28 cellular contexts compared by ENCODE assay signal in genomic region chr1:209227941-209228340, GRCh38.
DNase-seq lines count a peak whose midpoint lies in the region; ATAC-seq, FAIRE-seq and TF ChIP-seq lines count a peak whose summit lies in the region.
"Had no signal": no experiment of that assay in that cellular context is flagged by ENCODE, and none has a peak within 500 bp of the region (broad histone marks: within the 10 kb centered on the region; RNA-seq: fewer than 3 reads in every experiment).

No MANE protein-coding gene starts in this region.

- no peak overlapping the region for H3K27ac ChIP-seq in GM23338 (ENCODE audit: low read depth)
- H3K27ac ChIP-seq in HUES64 (ENCODE audit: low read depth, low read length): peak overlapping the region; percentile 12; the same call in 1 of the 2 replicates
- no peak overlapping the region for H3K27ac ChIP-seq in endodermal cell (ENCODE audit: low read depth, low read length)
- H3K27ac ChIP-seq in pancreas: no peak overlapping the region
- no peak overlapping the region for H3K27ac ChIP-seq in breast epithelium
- H3K27ac ChIP-seq: BLaER1 had no signal

- H4K20me1 ChIP-seq in GM23338 (replicated peaks; ENCODE audit: insufficient read depth): no peaks in the 10 kb centered on the region
- H4K20me1 ChIP-seq: BLaER1 had no signal

- H3F3A ChIP-seq in GM23338 (replicated peaks; ENCODE audit: low read depth): no peaks in the 10 kb centered on the region

- TF ChIP-seq POLR2A in breast epithelium (IDR thresholded peaks at IDR 0.05): no peak

- intact Hi-C loops in pancreas (cut with DNase I) (no loop called here), breast epithelium (cut with DNase I; ENCODE audit: low total_unique reads) (no loop called here)

- H3K27me3 Mint-ChIP-seq in GM23338 (ENCODE audit: insufficient read depth, low read depth, poor library complexity): peaks cover 6% of the 10 kb centered on the region
- peaks cover 7% of the 10 kb centered on the region for H3K27me3 Mint-ChIP-seq in endodermal cell (ENCODE audit: insufficient read depth)
- H3K27me3 Mint-ChIP-seq in immature natural killer cell (ENCODE audit: low read depth in 3 of 3): peaks cover 1 to 5% (median 4%) of the 10 kb centered on the region in 3 donors
- H3K27me3 Mint-ChIP-seq: CD4-positive, CD25-positive, alpha-beta regulatory T cell had no signal

- peak overlapping the region; percentile 13; the same call in 1 of the 2 replicates for H3K4me2 ChIP-seq in GM23338
- H3K4me2 ChIP-seq: BLaER1 had no signal

- H3K79me2 ChIP-seq in GM23338 (replicated peaks; ENCODE audit: insufficient read depth): no peaks in the 10 kb centered on the region

- H3K9ac ChIP-seq in HUES64 (ENCODE audit: low read depth, low read length): no peak overlapping the region
- no peak overlapping the region for H3K9ac ChIP-seq in endodermal cell (ENCODE audit: extremely low read depth, low read length, poor library complexity, severe bottlenecking)
- H3K9ac ChIP-seq: BLaER1 had no signal

- H3K4me3 ChIP-seq in GM23338: no peak overlapping the region
- no peak overlapping the region for H3K4me3 ChIP-seq in HUES64 (ENCODE audit: low read length)
- no peak overlapping the region for H3K4me3 ChIP-seq in endodermal cell (ENCODE audit: low read length)
- no peak overlapping the region for H3K4me3 ChIP-seq in pancreas
- no peak overlapping the region for H3K4me3 ChIP-seq in breast epithelium
- H3K4me3 ChIP-seq: BLaER1, GM12878 had no signal

- H3K36me3 Mint-ChIP-seq in GM23338 (ENCODE audit: low read depth): peaks cover 4% of the 10 kb centered on the region; the same call in 2 of the 3 replicates
- no peaks in the 10 kb centered on the region for H3K36me3 Mint-ChIP-seq in endodermal cell (ENCODE audit: low read depth)
- H3K36me3 Mint-ChIP-seq in immature natural killer cell: peaks cover 0 to 4% (median 0%) of the 10 kb centered on the region in 3 donors
- H3K36me3 Mint-ChIP-seq: CD14-positive monocyte; CD4-positive, alpha-beta memory T cell; CD4-positive, CD25-positive, alpha-beta regulatory T cell had no signal

- FAIRE-seq in pancreas (lab: Jason Lieb, UNC): no peak
- FAIRE-seq: A204.1, GM12878, GM12892, GM18507 had no signal

- H3K4me1 ChIP-seq in GM23338 (ENCODE audit: insufficient read depth) (peaks cover 16% of the 10 kb centered on the region), HUES64 (ENCODE audit: insufficient read depth, low read length) (peaks cover 14% of the 10 kb centered on the region), endodermal cell (ENCODE audit: control insufficient read depth, insufficient read depth, low read length) (no peaks in the 10 kb centered on the region), pancreas (no peaks in the 10 kb centered on the region), breast epithelium (no peaks in the 10 kb centered on the region)
- H3K4me1 ChIP-seq: BLaER1 had no signal

- no peak overlapping the region for H3K27ac Mint-ChIP-seq in GM23338
- no peak overlapping the region for H3K27ac Mint-ChIP-seq in endodermal cell
- H3K27ac Mint-ChIP-seq in immature natural killer cell: no peak overlapping the region
- H3K27ac Mint-ChIP-seq: CD14-positive monocyte; CD4-positive, alpha-beta memory T cell; CD4-positive, CD25-positive, alpha-beta regulatory T cell had no signal

- H3K4me3 Mint-ChIP-seq in GM23338 (no peak overlapping the region), endodermal cell (no peak overlapping the region), immature natural killer cell (no peak overlapping the region)
- H3K4me3 Mint-ChIP-seq: CD14-positive monocyte; CD4-positive, alpha-beta memory T cell; CD4-positive, CD25-positive, alpha-beta regulatory T cell; CD8-positive, alpha-beta memory T cell had no signal

- no peaks in the 10 kb centered on the region for H3K36me3 ChIP-seq in GM23338 (ENCODE audit: insufficient read depth)
- H3K36me3 ChIP-seq in HUES64 (ENCODE audit: insufficient read depth, low read length): no peaks in the 10 kb centered on the region
- no peaks in the 10 kb centered on the region for H3K36me3 ChIP-seq in endodermal cell (ENCODE audit: control insufficient read depth, insufficient read depth, low read length)
- no peaks in the 10 kb centered on the region for H3K36me3 ChIP-seq in pancreas
- H3K36me3 ChIP-seq in breast epithelium: no peaks in the 10 kb centered on the region
- H3K36me3 ChIP-seq: BE2C, BLaER1 had no signal

- no peak for ATAC-seq in GM23338
- no peak for ATAC-seq in pancreas
- ATAC-seq: GM12878 had no signal

- no peaks in the 10 kb centered on the region for H3K27me3 ChIP-seq in GM23338 (ENCODE audit: insufficient read depth)
- no peaks in the 10 kb centered on the region for H3K27me3 ChIP-seq in HUES64 (ENCODE audit: insufficient read depth, low read length)
- H3K27me3 ChIP-seq in endodermal cell (ENCODE audit: control insufficient read depth, insufficient read depth, low read length, poor library complexity, severe bottlenecking): no peaks in the 10 kb centered on the region
- peaks cover 0 to 13% (median 6%) of the 10 kb centered on the region in 4 donors for H3K27me3 ChIP-seq in pancreas
- peaks cover 0 to 15% of the 10 kb centered on the region in 2 donors for H3K27me3 ChIP-seq in breast epithelium
- H3K27me3 ChIP-seq: BE2C, BLaER1 had no signal

- DNase-seq in GM23338 (ENCODE audit: low spot score) (peak; percentile 66), endodermal cell (peak; percentile 30), iPS DF 19.7 (ENCODE audit: low read depth, low spot score) (peak; percentile 47), pancreas (no peak), immature natural killer cell (no peak), breast epithelium (ENCODE audit: low spot score in 2 of 2) (no peak)
- DNase-seq in effector CD4-positive, alpha-beta T cell: no peak
- DNase-seq: 8988T; ACHN; BE2C; C1 segment of cervical spinal cord; CD4-positive, alpha-beta memory T cell; CD4-positive, CD25-positive, alpha-beta regulatory T cell; CD8-positive, alpha-beta memory T cell; COR-L47; DMS 273 treated with DMSO at 0.1 percent for 48 hours; DMS153; DMS79; DND-41; EL; GDM1 had no signal

- no peak overlapping the region for H2AFZ ChIP-seq in GM23338

- H3K9me2 ChIP-seq in GM23338 (ENCODE audit: insufficient read depth): peaks cover 7% of the 10 kb centered on the region; the same call in 1 of the 2 replicates

- H3K9me3 Mint-ChIP-seq in GM23338: peaks cover 15% of the 10 kb centered on the region
- H3K9me3 Mint-ChIP-seq in endodermal cell: peaks cover 14% of the 10 kb centered on the region
- H3K9me3 Mint-ChIP-seq in immature natural killer cell: peaks cover 6 to 16% (median 11%) of the 10 kb centered on the region in 6 donors

- H3K9me3 ChIP-seq in HUES64 (ENCODE audit: insufficient read depth, low read depth, low read length): no peaks in the 10 kb centered on the region
- H3K9me3 ChIP-seq in endodermal cell (ENCODE audit: control insufficient read depth, low read length): no peaks in the 10 kb centered on the region
- H3K9me3 ChIP-seq in pancreas: no peaks in the 10 kb centered on the region
- H3K9me3 ChIP-seq in breast epithelium: peaks cover 9 to 14% of the 10 kb centered on the region in 2 donors
- H3K9me3 ChIP-seq: BE2C had no signal

- 48% methylated on average over 3 of the region's 3 CpGs for WGBS in HUES64
- WGBS in endodermal cell (ENCODE audit: insufficient coverage in 1 of 2, insufficient read length in 1 of 2), 2 experiments: 84 to 92% methylated on average over 2 to 3 of the region's 3 CpGs
- 66 to 69% methylated on average over 3 of the region's 3 CpGs for WGBS in pancreas, 2 donors

- TF ChIP-seq CTCF in GM23338 (conservative IDR thresholded peaks at IDR 0.05; ENCODE audit: low read depth in 2 of 2) (no peak), endodermal cell (conservative IDR thresholded peaks at IDR 0.05) (no peak), pancreas (IDR thresholded peaks at IDR 0.05) (no peak), breast epithelium (IDR thresholded peaks at IDR 0.05) (no peak)

- H3K4me1 Mint-ChIP-seq in GM23338: peaks cover 16% of the 10 kb centered on the region
- peaks cover 2% of the 10 kb centered on the region for H3K4me1 Mint-ChIP-seq in endodermal cell
- H3K4me1 Mint-ChIP-seq in immature natural killer cell: no peaks in the 10 kb centered on the region
- H3K4me1 Mint-ChIP-seq: CD4-positive, CD25-positive, alpha-beta regulatory T cell had no signal

TF ChIP-seq in GM23338, 12 proteins besides CTCF, POLR2A, EP300 and RAD21 (continues in another document):
- TF ChIP-seq EZH2 (IDR thresholded peaks at IDR 0.05; ENCODE audit: low read depth, unreplicated experiment): no peak
- TF ChIP-seq EZH2phosphoT487 (IDR thresholded peaks at IDR 0.05; ENCODE audit: unreplicated experiment): no peak

Comparison
In these comparisons a context has a peak if more than half of its experiments do, and no peak if none do; other contexts are left out.
1. DNase-seq: peak in GM23338 (single experiment), endodermal cell (single experiment) and iPS DF 19.7 (single experiment); none in pancreas (0 of 6), immature natural killer cell (0 of 3), effector CD4-positive, alpha-beta T cell (single experiment) and breast epithelium (0 of 2).